ENCODE assay signal across 21 cellular contexts in the genomic region with DNA sequence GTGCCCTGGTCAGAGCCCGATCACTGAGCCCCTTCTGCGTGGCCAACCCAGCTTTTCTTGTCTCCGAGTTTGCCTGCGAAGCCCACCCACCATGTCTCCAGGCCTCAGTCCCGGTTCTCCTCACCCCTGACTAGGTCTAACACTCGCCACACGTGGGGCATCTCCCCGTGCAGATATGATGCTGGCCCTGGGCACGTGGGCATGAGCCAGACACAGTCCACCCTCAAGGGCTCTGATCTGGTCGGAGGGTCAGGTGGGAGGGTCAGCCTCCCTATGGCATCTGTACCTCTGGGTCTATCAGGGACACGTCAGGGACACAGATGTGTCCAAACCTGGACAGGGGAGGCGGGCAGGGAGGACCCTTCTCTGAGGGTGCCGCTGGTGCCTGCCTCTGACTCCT.
A peak's percentile ranks its signal among the peaks of the same experiment; 100 is the strongest.
DNase-seq lines count a peak whose midpoint lies in the region; ATAC-seq, FAIRE-seq and TF ChIP-seq lines count a peak whose summit lies in the region.
"Had no signal": no experiment of that assay in that cellular context is flagged by ENCODE, and none has a peak within 500 bp of the region (broad histone marks: within the 10 kb centered on the region; RNA-seq: fewer than 3 reads in every experiment).

No MANE protein-coding gene starts in this region.

- H3K79me2 ChIP-seq in Karpas-422 (ENCODE audit: low read length) (no peaks in the 10 kb centered on the region), smooth muscle cell (ENCODE audit: low read depth) (no peaks in the 10 kb centered on the region)

- no peak overlapping the region for H2AFZ ChIP-seq in Karpas-422 (ENCODE audit: low read length)
- H2AFZ ChIP-seq in smooth muscle cell (ENCODE audit: low read depth): no peak overlapping the region
- H2AFZ ChIP-seq: GM23338 had no signal

- H3K27ac ChIP-seq in Karpas-422 (ENCODE audit: low read length) (no peak overlapping the region; the same call in 1 of the 2 replicates), gastrocnemius medialis (peak overlapping the region; percentile 74 to 96 (median 91)), smooth muscle cell (ENCODE audit: low read depth) (no peak overlapping the region)
- H3K27ac ChIP-seq: C4-2B had no signal

- FAIRE-seq in frontal cortex (lab: Jason Lieb, UNC): no peak
- FAIRE-seq: D721Med, G401.6, GM12891 had no signal

- H3K4me1 ChIP-seq in Karpas-422 (ENCODE audit: low read length): peaks cover 70% of the 10 kb centered on the region
- peaks cover 48 to 52% of the 10 kb centered on the region in 2 donors for H3K4me1 ChIP-seq in gastrocnemius medialis
- H3K4me1 ChIP-seq in smooth muscle cell (ENCODE audit: low read depth): no peaks in the 10 kb centered on the region

- H3K9me3 ChIP-seq in Karpas-422 (ENCODE audit: low read length) (no peaks in the 10 kb centered on the region), gastrocnemius medialis (no peaks in the 10 kb centered on the region), smooth muscle cell (replicated peaks; ENCODE audit: low read depth) (no peaks in the 10 kb centered on the region)

- in situ Hi-C loops in gastrocnemius medialis (cut with MboI; ENCODE audit: low sequenced_read_pairs in 4 of 4): loop anchor here in 2 of 4 donors (10.0 kb wide), 2 partner anchors 73 to 97 kb away; a partner anchor contains a TSS

- H3K4me3 ChIP-seq in Karpas-422 (ENCODE audit: low read length) (no peak overlapping the region), gastrocnemius medialis (no peak overlapping the region), smooth muscle cell (no peak overlapping the region)
- H3K4me3 ChIP-seq: GM23338 had no signal

- intact Hi-C loops in gastrocnemius medialis (cut with DNase I; ENCODE audit: low total_unique reads): no loop called here
- intact Hi-C loops in Right ventricle myocardium superior (cut with DNase I): no loop called here

- no peaks in the 10 kb centered on the region for H3F3A ChIP-seq in smooth muscle cell (ENCODE audit: low read depth)

- DNase-seq in Karpas-422 (no peak), gastrocnemius medialis (peak in 1 of 2 donors; percentile 19), frontal cortex (ENCODE audit: low spot score in 2 of 2) (no peak), Right ventricle myocardium superior (no peak), smooth muscle cell (lab: John Stamatoyannopoulos, UW; ENCODE audit: unreplicated experiment) (no peak)
- no peak for DNase-seq in activated T-cell treated with anti-CD3 and anti-CD28 coated beads, Interleukin-2, amount 50 U/mL, for 24 hours
- DNase-seq: ACHN; CD8-positive, alpha-beta T cell; COR-L47; DMS153; DMS79 treated with DMSO at 0.1 percent for 48 hours; EL; H9 had no signal

- H3K36me3 Mint-ChIP-seq in brain: peaks cover 3% of the 10 kb centered on the region
- H3K36me3 Mint-ChIP-seq in nephron (ENCODE audit: low read depth): no peaks in the 10 kb centered on the region
- no peaks in the 10 kb centered on the region for H3K36me3 Mint-ChIP-seq in activated T-cell treated with anti-CD3 and anti-CD28 coated beads, Interleukin-2, amount 50 U/mL, for 24 hours (ENCODE audit: low read depth)
- H3K36me3 Mint-ChIP-seq: CD8-positive, alpha-beta T cell had no signal

- peak overlapping the region in 4 of 5 experiments; percentile 73 to 95 (median 90) for H3K27ac Mint-ChIP-seq in brain
- peak overlapping the region; percentile 76 to 90 (median 85) for H3K27ac Mint-ChIP-seq in nephron
- no peak overlapping the region for H3K27ac Mint-ChIP-seq in activated T-cell treated with anti-CD3 and anti-CD28 coated beads, Interleukin-2, amount 50 U/mL, for 24 hours
- H3K27ac Mint-ChIP-seq: B cell; CD8-positive, alpha-beta T cell; GM23338; H9 had no signal

- TF ChIP-seq CTCF in brain (conservative IDR thresholded peaks at IDR 0.05): no peak
- TF ChIP-seq CTCF in nephron (IDR thresholded peaks at IDR 0.05; ENCODE audit: unreplicated experiment in 3 of 3): no peak
- no peak for TF ChIP-seq CTCF in gastrocnemius medialis (IDR thresholded peaks at IDR 0.05 in 4 of 5, conservative IDR thresholded peaks at IDR 0.05 in 1 of 5)
- no peak for TF ChIP-seq CTCF in smooth muscle cell (IDR thresholded peaks at IDR 0.05; ENCODE audit: borderline replicate concordance, insufficient read depth, poor library complexity, severe bottlenecking)

- H3K9me3 Mint-ChIP-seq in brain: peaks cover 2 to 9% (median 3%) of the 10 kb centered on the region in 5 experiments
- H3K9me3 Mint-ChIP-seq in nephron: no peaks in the 10 kb centered on the region
- no peaks in the 10 kb centered on the region for H3K9me3 Mint-ChIP-seq in activated T-cell treated with anti-CD3 and anti-CD28 coated beads, Interleukin-2, amount 50 U/mL, for 24 hours

- H3K9ac ChIP-seq in Karpas-422 (ENCODE audit: low read length) (peak overlapping the region; percentile 61), smooth muscle cell (ENCODE audit: low read depth) (no peak overlapping the region)

- 96% methylated on average over 13 of the region's 13 CpGs for WGBS in smooth muscle cell (ENCODE audit: low lambda C conversion rate)

- no peaks in the 10 kb centered on the region for H3K36me3 ChIP-seq in Karpas-422 (ENCODE audit: insufficient read depth, low read length)
- H3K36me3 ChIP-seq in gastrocnemius medialis: no peaks in the 10 kb centered on the region
- H3K36me3 ChIP-seq in smooth muscle cell (ENCODE audit: low read depth): no peaks in the 10 kb centered on the region

- H4K20me1 ChIP-seq in Karpas-422 (ENCODE audit: insufficient read depth, low read depth, low read length) (no peaks in the 10 kb centered on the region), smooth muscle cell (ENCODE audit: low read depth) (no peaks in the 10 kb centered on the region)

- no peak for ATAC-seq in gastrocnemius medialis
- no peak for ATAC-seq in Right ventricle myocardium superior (ENCODE audit: poor library complexity)
- ATAC-seq: CD8-positive, alpha-beta T cell; GM23338 had no signal

- H3K9me2 ChIP-seq in Karpas-422 (replicated peaks; ENCODE audit: insufficient read depth, low read length): no peaks in the 10 kb centered on the region

- H3K4me2 ChIP-seq in Karpas-422 (ENCODE audit: low read depth, low read length, poor library complexity, severe bottlenecking) (peak overlapping the region; percentile 92), smooth muscle cell (no peak overlapping the region)
- H3K4me2 ChIP-seq: GM23338 had no signal

- TF ChIP-seq POLR2A in gastrocnemius medialis (IDR thresholded peaks at IDR 0.05): no peak

- H3K4me3 Mint-ChIP-seq in brain (no peak overlapping the region), nephron (peak overlapping the region in 1 of 3 experiments; percentile 34)
- H3K4me3 Mint-ChIP-seq in activated T-cell treated with anti-CD3 and anti-CD28 coated beads, Interleukin-2, amount 50 U/mL, for 24 hours: no peak overlapping the region
- H3K4me3 Mint-ChIP-seq: B cell; CD8-positive, alpha-beta T cell; GM23338; H9 had no signal

- H3K27me3 ChIP-seq in Karpas-422 (ENCODE audit: low read length) (no peaks in the 10 kb centered on the region), gastrocnemius medialis (no peaks in the 10 kb centered on the region), smooth muscle cell (ENCODE audit: low read depth) (no peaks in the 10 kb centered on the region)

- H3K27me3 Mint-ChIP-seq in brain (peaks cover 7% of the 10 kb centered on the region), nephron (ENCODE audit: low read depth) (peaks cover 11% of the 10 kb centered on the region)
- peaks cover 5% of the 10 kb centered on the region for H3K27me3 Mint-ChIP-seq in activated T-cell treated with anti-CD3 and anti-CD28 coated beads, Interleukin-2, amount 50 U/mL, for 24 hours

- H3K4me1 Mint-ChIP-seq in brain (peaks cover 58% of the 10 kb centered on the region), nephron (peaks cover 88% of the 10 kb centered on the region)
- no peaks in the 10 kb centered on the region for H3K4me1 Mint-ChIP-seq in activated T-cell treated with anti-CD3 and anti-CD28 coated beads, Interleukin-2, amount 50 U/mL, for 24 hours (ENCODE audit: low read depth)
- H3K4me1 Mint-ChIP-seq: B cell had no signal

Comparison
In these comparisons a context has a peak if more than half of its experiments do, and no peak if none do; other contexts are left out.
1. H3K27ac ChIP-seq: peak in gastrocnemius medialis (4 of 4); none in Karpas-422 (single experiment) and smooth muscle cell (single experiment).